In the genomic region with DNA sequence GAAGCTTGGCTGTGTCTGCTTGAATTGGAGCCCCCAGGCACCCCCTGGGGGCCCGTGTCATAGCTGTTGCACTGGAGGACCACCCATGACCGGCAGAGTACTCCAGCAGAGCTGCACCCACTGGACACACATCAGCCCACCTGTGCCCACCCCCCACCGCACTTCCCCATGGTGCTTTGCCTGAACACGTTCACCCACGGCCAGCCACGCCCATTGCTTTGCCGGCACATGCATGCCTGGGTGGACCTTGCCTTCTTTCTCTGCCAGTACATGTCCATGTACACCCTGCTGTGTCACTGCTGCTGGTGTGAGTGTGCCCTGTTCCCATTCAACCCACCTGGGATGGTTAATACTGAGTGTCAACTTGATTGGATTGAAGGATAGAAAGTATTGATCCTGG, we compare ENCODE assay signal across 31 cellular contexts.
"Had no signal": no experiment of that assay in that cellular context is flagged by ENCODE, and none has a peak within 500 bp of the region (broad histone marks: within the 10 kb centered on the region; RNA-seq: fewer than 3 reads in every experiment).

No MANE protein-coding gene starts in this region.

- H3K36me3 ChIP-seq: esophagus muscularis mucosa, heart right ventricle, left lung, ovary had no signal

- H3K27me3 ChIP-seq: heart right ventricle, left lung, ovary had no signal

- H3K27me3 Mint-ChIP-seq: progenitor cell of endocrine pancreas had no signal

- H3K36me3 Mint-ChIP-seq: stimulated activated memory B cell treated with anti-CD40 and anti-IgM and Interleukin-4, amounts not matched to agents 10 μg/mL and 1 μg/mL and 100 μg/mL, for 72 hours; type B pancreatic cell had no signal

- H3K4me1 ChIP-seq: esophagus muscularis mucosa, heart right ventricle, left lung had no signal

- H3K4me3 Mint-ChIP-seq: activated CD4-positive, alpha-beta T cell treated with anti-CD3 and anti-CD28 coated beads for 36 hours; activated CD8-positive, alpha-beta memory T cell treated with anti-CD3 and anti-CD28 coated beads, Interleukin-2, amount 10 ng/mL, durations not matched to agents 7 days and 5 days; activated CD8-positive, alpha-beta T cell treated with anti-CD3 and anti-CD28 coated beads, Interleukin-2, amount 10 ng/mL, durations not matched to agents 7 days and 5 days; activated naive CD4-positive, alpha-beta T cell treated with anti-CD3 and anti-CD28 coated beads, Interleukin-2, amount 50 U/mL, for 24 hours; activated naive CD8-positive, alpha-beta T cell treated with anti-CD3 and anti-CD28 coated beads, Interleukin-2, amount 50 U/mL, for 24 hours; central memory CD8-positive, alpha-beta T cell; effector memory CD8-positive, alpha-beta T cell; nephron; stimulated activated memory B cell treated with anti-CD40 and anti-IgM and Interleukin-4, amounts not matched to agents 10 μg/mL and 1 μg/mL and 100 μg/mL, for 72 hours; stimulated activated naive CD8-positive, alpha-beta T cell treated with anti-CD3 and anti-CD28 coated beads, Interleukin-15, amount 100 ng/mL, for 72 hours; T-helper 2 cell treated with Interferon-gamma antibody and Interleukin-4, amounts not matched to agents 5 μg/mL and 100 μg/mL, for 36 hours; type B pancreatic cell had no signal

- H3K9me3 Mint-ChIP-seq: central memory CD8-positive, alpha-beta T cell; effector memory CD8-positive, alpha-beta T cell had no signal

- H3K27ac Mint-ChIP-seq: activated CD4-positive, alpha-beta T cell treated with anti-CD3 and anti-CD28 coated beads for 36 hours; activated CD8-positive, alpha-beta memory T cell treated with anti-CD3 and anti-CD28 coated beads, Interleukin-2, amount 10 ng/mL, durations not matched to agents 7 days and 5 days; activated CD8-positive, alpha-beta T cell treated with anti-CD3 and anti-CD28 coated beads, Interleukin-2, amount 10 ng/mL, durations not matched to agents 7 days and 5 days; activated naive CD8-positive, alpha-beta T cell treated with anti-CD3 and anti-CD28 coated beads, Interleukin-2, amount 50 U/mL, for 24 hours; activated T-helper 2 cell treated with anti-CD3 and anti-CD28 coated beads, Interferon-gamma antibody, Interleukin-2, Interleukin-4, amounts not matched to agents 10 μg/mL and 5 μg/mL and 100 μg/mL, durations not matched to agents 14 hours and 24 hours and 36 hours; effector memory CD8-positive, alpha-beta T cell; nephron; progenitor cell of endocrine pancreas; stimulated activated memory B cell treated with anti-CD40 and anti-IgM and Interleukin-4, amounts not matched to agents 10 μg/mL and 1 μg/mL and 100 μg/mL, for 72 hours; T-helper 2 cell treated with Interferon-gamma antibody and Interleukin-4, amounts not matched to agents 5 μg/mL and 100 μg/mL, for 36 hours; type B pancreatic cell had no signal

- H3K4me1 Mint-ChIP-seq: activated CD8-positive, alpha-beta memory T cell treated with anti-CD3 and anti-CD28 coated beads, Interleukin-2, amount 10 ng/mL, durations not matched to agents 7 days and 5 days; activated naive CD4-positive, alpha-beta T cell treated with anti-CD3 and anti-CD28 coated beads, Interleukin-2, amount 50 U/mL, for 24 hours; activated naive CD8-positive, alpha-beta T cell treated with anti-CD3 and anti-CD28 coated beads, Interleukin-2, amount 50 U/mL, for 24 hours; central memory CD8-positive, alpha-beta T cell; nephron; stimulated activated memory B cell treated with anti-CD40 and anti-IgM and Interleukin-4, amounts not matched to agents 10 μg/mL and 1 μg/mL and 100 μg/mL, for 72 hours; stimulated activated naive CD8-positive, alpha-beta T cell treated with anti-CD3 and anti-CD28 coated beads, Interleukin-15, amount 100 ng/mL, for 72 hours had no signal

- H3K27ac ChIP-seq: esophagus muscularis mucosa, heart right ventricle, left lung, ovary, skin epidermis had no signal

- ATAC-seq: activated CD4-positive, alpha-beta T cell treated with anti-CD3 and anti-CD28 coated beads for 36 hours; activated CD8-positive, alpha-beta memory T cell treated with anti-CD3 and anti-CD28 coated beads, Interleukin-2, amount 10 ng/mL, durations not matched to agents 7 days and 5 days; activated CD8-positive, alpha-beta T cell treated with anti-CD3 and anti-CD28 coated beads, Interleukin-2, amount 10 ng/mL, durations not matched to agents 7 days and 5 days; activated naive CD8-positive, alpha-beta T cell treated with anti-CD3 and anti-CD28 coated beads, Interleukin-2, amount 50 U/mL, for 24 hours; effector memory CD8-positive, alpha-beta T cell; heart right ventricle; left lung; sciatic nerve; stimulated activated memory B cell treated with anti-CD40 and anti-IgM and Interleukin-4, amounts not matched to agents 10 μg/mL and 1 μg/mL and 100 μg/mL, for 72 hours; stimulated activated naive CD8-positive, alpha-beta T cell treated with anti-CD3 and anti-CD28 coated beads, Interleukin-15, amount 100 ng/mL, for 72 hours had no signal

- FAIRE-seq: colon, endothelial cell of umbilical vein had no signal

- H3K9me3 ChIP-seq: esophagus muscularis mucosa, ovary had no signal

- DNase-seq: activated CD4-positive, alpha-beta T cell treated with anti-CD3 and anti-CD28 coated beads for 36 hours; activated CD4-positive, CD25-positive, alpha-beta regulatory T cell; activated CD8-positive, alpha-beta memory T cell treated with anti-CD3 and anti-CD28 coated beads, Interleukin-2, amount 10 ng/mL, durations not matched to agents 7 days and 5 days; activated CD8-positive, alpha-beta T cell treated with anti-CD3 and anti-CD28 coated beads, Interleukin-2, amount 10 ng/mL, durations not matched to agents 7 days and 5 days; activated naive CD8-positive, alpha-beta T cell treated with anti-CD3 and anti-CD28 coated beads, Interleukin-2, amount 50 U/mL, for 24 hours; activated T-cell treated with anti-CD3 and anti-CD28 coated beads, Interleukin-2, amount 50 U/mL, for 48 hours; amygdala; effector memory CD8-positive, alpha-beta T cell; foreskin melanocyte; heart right ventricle; kidney glomerular epithelial cell; left lung; ovary; stimulated activated CD4-positive, alpha-beta T cell treated with anti-CD3 and anti-CD28 coated beads, Interleukin-4, amount 100 ng/mL, for 24 hours; stimulated activated naive CD8-positive, alpha-beta T cell treated with anti-CD3 and anti-CD28 coated beads, Interleukin-15, amount 100 ng/mL, for 72 hours; substantia nigra; T-helper 1 cell had no signal

- H3K4me3 ChIP-seq: esophagus muscularis mucosa, heart right ventricle, left lung, lung, ovary, skin epidermis had no signal
